In genomic region chr19:45076029-45076850, GRCh38 we compare ENCODE assay signal across 1 cellular context.
TF ChIP-seq lines count a peak whose summit lies in the region.

Gene ZNF296 (minus strand): TSS chr19:45076478. CDS start chr19:45076373, 105 bp downstream.

TF ChIP-seq in K562, 482 proteins besides CTCF, POLR2A, EP300 and RAD21 (continued from another document and continues in another):
- TF ChIP-seq MAX (CRISPR knock-in tag; IDR thresholded peaks at IDR 0.05) (peak; percentile 83), ZNF586 (CRISPR knock-in tag; conservative IDR thresholded peaks at IDR 0.05) (no peak), ZBTB33 (CRISPR knock-in tag; IDR thresholded peaks at IDR 0.05) (no peak), RBM34 (IDR thresholded peaks at IDR 0.05; ENCODE audit: borderline replicate concordance, insufficient read depth, low read length) (no peak), DEAF1 (CRISPR knock-in tag; IDR thresholded peaks at IDR 0.05) (no peak), POLR3A (IDR thresholded peaks at IDR 0.05; ENCODE audit: borderline replicate concordance, extremely low read depth, insufficient read depth, insufficient read length) (no peak), MAZ (CRISPR knock-in tag; conservative IDR thresholded peaks at IDR 0.05 in 1 of 2, IDR thresholded peaks at IDR 0.05 in 1 of 2) (peak; percentile 72 to 86), FIP1L1 (IDR thresholded peaks at IDR 0.05; ENCODE audit: low read depth, low read length, poor library complexity, severe bottlenecking) (no peak), ZBTB43 (CRISPR knock-in tag; IDR thresholded peaks at IDR 0.05) (no peak), L3MBTL2 (IDR thresholded peaks at IDR 0.05) (peak; percentile 93), BRD9 (IDR thresholded peaks at IDR 0.05; ENCODE audit: low read depth, partially characterized antibody) (no peak), POLR2B (IDR thresholded peaks at IDR 0.05; ENCODE audit: low read depth, partially characterized antibody) (no peak), ATF2 (CRISPR knock-in tag; IDR thresholded peaks at IDR 0.05) (no peak), ZNF76 (CRISPR knock-in tag; IDR thresholded peaks at IDR 0.05; ENCODE audit: borderline replicate concordance) (no peak), ZBTB49 (CRISPR knock-in tag; IDR thresholded peaks at IDR 0.05; ENCODE audit: borderline replicate concordance) (no peak), STAT5B (CRISPR knock-in tag; IDR thresholded peaks at IDR 0.05) (no peak), NR4A1 (CRISPR knock-in tag; IDR thresholded peaks at IDR 0.05) (no peak), NR4A1 (tag; IDR thresholded peaks at IDR 0.05) (no peak), ZNF830 (CRISPR knock-in tag; IDR thresholded peaks at IDR 0.05) (no peak), CAMTA2 (CRISPR knock-in tag; conservative IDR thresholded peaks at IDR 0.05) (no peak), USF1 (CRISPR knock-in tag; IDR thresholded peaks at IDR 0.05) (peak; percentile 59; the same call in 1 of the 2 replicates), THRAP3 (IDR thresholded peaks at IDR 0.05; ENCODE audit: borderline replicate concordance) (no peak), NEUROD1 (IDR thresholded peaks at IDR 0.05; ENCODE audit: borderline replicate concordance, low read depth, low read length, partially characterized antibody) (no peak), ZNF23 (CRISPR knock-in tag; IDR thresholded peaks at IDR 0.05) (no peak), ETS2 (tag; IDR thresholded peaks at IDR 0.05; ENCODE audit: borderline replicate concordance, poor library complexity, severe bottlenecking) (no peak), ZNF253 (CRISPR knock-in tag; conservative IDR thresholded peaks at IDR 0.05) (no peak), USF2 (CRISPR knock-in tag; IDR thresholded peaks at IDR 0.05) (no peak), FOS (IDR thresholded peaks at IDR 0.05; ENCODE audit: extremely low read depth, insufficient read length) (no peak), U2AF1 (optimal IDR thresholded peaks at IDR 0.05; ENCODE audit: low read depth, low read length) (no peak), PHTF2 (CRISPR knock-in tag; IDR thresholded peaks at IDR 0.05) (no peak), ZSCAN32 (CRISPR knock-in tag; IDR thresholded peaks at IDR 0.05) (no peak), HDGF (IDR thresholded peaks at IDR 0.05) (no peak), ZNF57 (CRISPR knock-in tag; IDR thresholded peaks at IDR 0.05) (no peak), TAF1 (IDR thresholded peaks at IDR 0.05; ENCODE audit: control insufficient read depth, extremely low read depth, insufficient read depth, low read length, severe bottlenecking) (peak; percentile 47), VEZF1 (CRISPR knock-in tag; IDR thresholded peaks at IDR 0.05) (peak; percentile 27; the same call in 1 of the 2 replicates), TAF7 (tag; IDR thresholded peaks at IDR 0.05) (no peak), CGGBP1 (CRISPR knock-in tag; IDR thresholded peaks at IDR 0.05) (no peak), KLF1 (tag; IDR thresholded peaks at IDR 0.05) (peak; percentile 58; the same call in 1 of the 2 replicates), SP2 (IDR thresholded peaks at IDR 0.05; ENCODE audit: extremely low read depth, low read depth, low read length, poor library complexity, severe bottlenecking) (no peak), ZBTB5 (IDR thresholded peaks at IDR 0.05) (no peak), SAP30 (IDR thresholded peaks at IDR 0.05; ENCODE audit: borderline replicate concordance, insufficient read depth, low read depth, low read length, poor library complexity, severe bottlenecking) (no peak), DNMT1 (IDR thresholded peaks at IDR 0.05) (no peak), ZNF449 (CRISPR knock-in tag; IDR thresholded peaks at IDR 0.05) (no peak), BCLAF1 (IDR thresholded peaks at IDR 0.05; ENCODE audit: borderline replicate concordance in 1 of 2, control insufficient read depth in 1 of 2, low read depth in 2 of 2, low read length in 1 of 2) (no peak)
